Comparison of ENCODE assay signal across 8 cellular contexts in the genomic region with DNA sequence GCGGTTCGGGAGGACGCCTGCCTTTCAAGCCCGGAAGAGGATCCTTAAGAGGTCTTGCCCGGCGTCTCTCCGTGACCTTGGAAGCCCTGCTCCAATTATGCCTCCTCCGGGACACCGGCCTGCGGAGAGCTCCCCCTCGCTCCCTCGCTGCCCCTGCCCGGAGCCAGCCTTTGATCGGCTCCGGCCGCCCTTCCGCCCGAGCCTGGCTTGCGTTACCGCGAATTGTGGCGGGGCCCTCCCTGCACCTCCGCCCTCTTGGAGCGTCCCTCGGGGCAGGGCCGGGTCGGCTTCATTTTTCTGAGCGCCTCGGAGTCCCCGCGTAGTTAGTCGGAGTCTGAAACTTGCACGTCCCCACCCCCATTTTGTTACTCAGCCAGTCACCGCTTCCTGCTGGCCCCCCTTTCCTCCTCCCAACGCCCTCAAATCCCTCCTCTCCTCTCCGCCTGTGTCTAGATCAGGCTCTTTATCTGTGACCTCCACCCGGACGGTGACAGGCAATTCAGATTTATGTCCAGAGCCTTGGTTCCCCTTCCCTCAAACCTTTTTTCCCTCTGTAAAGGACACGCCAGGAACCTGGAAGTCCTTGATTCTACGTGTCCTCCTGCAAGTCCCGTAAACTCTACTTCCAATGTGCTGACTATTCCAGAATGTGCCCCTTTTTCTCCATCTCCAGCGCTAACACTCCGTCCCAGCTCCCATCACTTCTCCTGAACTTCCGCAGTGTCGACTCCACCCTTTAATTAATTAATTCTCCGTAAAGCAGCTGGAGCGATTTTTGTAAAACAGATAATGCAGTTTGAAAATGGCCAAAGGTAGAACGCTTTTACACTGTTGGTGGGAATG. TPM values are rescaled to one million over a fixed set of nuclear protein-coding genes. Genes with fewer than 3 reads are reported as not detected.
DNase-seq lines count a peak whose midpoint lies in the region; ATAC-seq and TF ChIP-seq lines count a peak whose summit lies in the region.

No MANE protein-coding gene starts in this region.

- H3K4me3 Mint-ChIP-seq in CD4-positive, CD25-positive, alpha-beta regulatory T cell: peak overlapping the region; percentile 90 to 97 (median 96)

- peak in 1 of 6 experiments; percentile 26 for TF ChIP-seq CTCF in Peyer's patch (IDR thresholded peaks at IDR 0.05)
- no peak for TF ChIP-seq CTCF in foreskin fibroblast (IDR thresholded peaks at IDR 0.05; ENCODE audit: low read depth, low read length)
- no peak for TF ChIP-seq CTCF in suprapubic skin (IDR thresholded peaks at IDR 0.05)

- peak overlapping the region; percentile 98 for H3K27ac ChIP-seq in CD4-positive, CD25-positive, alpha-beta regulatory T cell (ENCODE audit: insufficient read depth, low read length, poor library complexity, severe bottlenecking)
- H3K27ac ChIP-seq in Peyer's patch (peak overlapping the region; percentile 97 to 99 (median 98)), suprapubic skin (peak overlapping the region; percentile 95)

- WGBS in suprapubic skin: 1% methylated on average over 48 of the region's 48 CpGs

- peak overlapping the region; percentile 87 for H3K4me3 ChIP-seq in CD4-positive, CD25-positive, alpha-beta regulatory T cell (ENCODE audit: low read depth, low read length)
- H3K4me3 ChIP-seq in Peyer's patch (peak overlapping the region; percentile 80 to 94 (median 83)), foreskin fibroblast (ENCODE audit: low read depth in 1 of 2, low read length in 2 of 2) (peak overlapping the region; percentile 81 to 84), suprapubic skin (peak overlapping the region; percentile 70)

- H3K9me3 ChIP-seq in CD4-positive, CD25-positive, alpha-beta regulatory T cell (ENCODE audit: control insufficient read depth in 2 of 2, low read length in 2 of 2): no peaks in the 10 kb centered on the region
- H3K9me3 ChIP-seq in Peyer's patch: no peaks in the 10 kb centered on the region
- H3K9me3 ChIP-seq in suprapubic skin: no peaks in the 10 kb centered on the region

- H3K36me3 Mint-ChIP-seq in CD4-positive, CD25-positive, alpha-beta regulatory T cell: no peaks in the 10 kb centered on the region

- H3K27me3 Mint-ChIP-seq in CD4-positive, CD25-positive, alpha-beta regulatory T cell: peaks cover 5% of the 10 kb centered on the region

- no peaks in the 10 kb centered on the region for H3K27me3 ChIP-seq in CD4-positive, CD25-positive, alpha-beta regulatory T cell (ENCODE audit: control insufficient read depth, insufficient read depth, low read length)
- H3K27me3 ChIP-seq in Peyer's patch (no peaks in the 10 kb centered on the region), suprapubic skin (no peaks in the 10 kb centered on the region)

- H3K4me1 ChIP-seq in CD4-positive, CD25-positive, alpha-beta regulatory T cell (ENCODE audit: control insufficient read depth, insufficient read depth, low read length, poor library complexity, severe bottlenecking): peaks cover 10% of the 10 kb centered on the region
- H3K4me1 ChIP-seq in Peyer's patch (peaks cover 0 to 7% (median 5%) of the 10 kb centered on the region in 4 donors), suprapubic skin (peaks cover 18% of the 10 kb centered on the region)

- H3K9me3 Mint-ChIP-seq in CD4-positive, CD25-positive, alpha-beta regulatory T cell: no peaks in the 10 kb centered on the region

- H3K27ac Mint-ChIP-seq in CD4-positive, CD25-positive, alpha-beta regulatory T cell: peak overlapping the region; percentile 96 to 99 (median 99)

- no peak for TF ChIP-seq EP300 in suprapubic skin (IDR thresholded peaks at IDR 0.05)

- H3K36me3 ChIP-seq in CD4-positive, CD25-positive, alpha-beta regulatory T cell (ENCODE audit: control insufficient read depth, insufficient read depth, low read length): no peaks in the 10 kb centered on the region
- peaks cover 0 to 6% (median 0%) of the 10 kb centered on the region in 3 donors for H3K36me3 ChIP-seq in Peyer's patch
- peaks cover 5% of the 10 kb centered on the region for H3K36me3 ChIP-seq in suprapubic skin

- DNase-seq in CD4-positive, CD25-positive, alpha-beta regulatory T cell: peak; percentile 70 to 91 (median 85)
- DNase-seq in Peyer's patch: peak in 2 of 3 donors; percentile 71 to 86
- DNase-seq in activated effector memory CD4-positive, alpha-beta T cell treated with Interleukin-2 at 50 U/mL for 16 hours: peak; percentile 72
- DNase-seq in foreskin fibroblast: peak; percentile 75 to 91
- DNase-seq in nucleus accumbens (lab: John Stamatoyannopoulos, UW): peak in 32 of 56 donors; percentile 30 to 80 (median 66)
- peak; percentile 93 to 95 for DNase-seq in suprapubic skin (ENCODE audit: low spot score in 2 of 2)

- peak in 1 of 2 donors; percentile 48 for TF ChIP-seq POLR2A in Peyer's patch (IDR thresholded peaks at IDR 0.05)
- no peak for TF ChIP-seq POLR2A in suprapubic skin (IDR thresholded peaks at IDR 0.05)

- H3K4me1 Mint-ChIP-seq in CD4-positive, CD25-positive, alpha-beta regulatory T cell: peaks cover 0 to 30% (median 11%) of the 10 kb centered on the region in 4 donors

- ATAC-seq in CD4-positive, CD25-positive, alpha-beta regulatory T cell (ENCODE audit: low read depth in 2 of 2): peak; percentile 62 to 70
- ATAC-seq in GM19372 (IDR thresholded peaks at IDR 0.05; ENCODE audit: low read depth, unreplicated experiment) (peak; percentile 27), HG03558 (IDR thresholded peaks at IDR 0.05; ENCODE audit: extremely low read depth, unreplicated experiment) (peak; percentile 16)

RNA-seq across cellular contexts. Expression of gene RABEP2, which starts 0.6 kb away (rescaled TPM):
- 28.2 TPM for total RNA-seq in CD4-positive, CD25-positive, alpha-beta regulatory T cell
- polyA plus RNA-seq in CD4-positive, CD25-positive, alpha-beta regulatory T cell: 1 to 10 TPM; 2.9 to 3.9 (median 3.4) TPM
- total RNA-seq in Peyer's patch (100 to 1,000 TPM in 3 of 4 donors, 10 to 100 TPM in 1; 70.6 to 394 (median 120) TPM), suprapubic skin (100 to 1,000 TPM in 1 of 4 donors, 10 to 100 TPM in 3; 66.7 to 108 (median 81.5) TPM)

RNA-seq across cellular contexts. Expression of gene CD19, which starts 6.2 kb away (rescaled TPM):
- 0.52 TPM for total RNA-seq in CD4-positive, CD25-positive, alpha-beta regulatory T cell
- 1 to 10 TPM in 1 of 4 donors, not detected in 3; 2.8 TPM for polyA plus RNA-seq in CD4-positive, CD25-positive, alpha-beta regulatory T cell
- total RNA-seq in Peyer's patch: 10 to 100 TPM in 1 of 4 donors, 1 to 10 TPM in 1, not detected in 2; 6.3 to 85.8 TPM
- 1 to 10 TPM in 1 of 4 donors, under 1 TPM in 1, not detected in 2; 0.47 to 2.0 TPM for total RNA-seq in suprapubic skin

RNA-seq across cellular contexts. Expression of gene NFATC2IP, which starts 25.1 kb away (rescaled TPM):
- 96.2 TPM for total RNA-seq in CD4-positive, CD25-positive, alpha-beta regulatory T cell
- polyA plus RNA-seq in CD4-positive, CD25-positive, alpha-beta regulatory T cell: 10 to 100 TPM; 22.9 to 30.3 (median 24.9) TPM
- total RNA-seq in Peyer's patch (10 to 100 TPM; 53.8 to 86.5 (median 79.6) TPM), suprapubic skin (10 to 100 TPM; 26.4 to 65.3 (median 35.1) TPM)

RNA-seq across cellular contexts. Expression of gene ATP2A1, which starts 47.3 kb away (rescaled TPM):
- 1.4 TPM for total RNA-seq in CD4-positive, CD25-positive, alpha-beta regulatory T cell
- polyA plus RNA-seq in CD4-positive, CD25-positive, alpha-beta regulatory T cell: not detected
- 100 to 1,000 TPM in 1 of 4 donors, 1 to 10 TPM in 1, under 1 TPM in 1, not detected in 1; 0.35 to 142 (median 2.0) TPM for total RNA-seq in Peyer's patch
- total RNA-seq in suprapubic skin: under 1 TPM in 2 of 4 donors, not detected in 2; 0.34 to 0.72 TPM

RNA-seq across cellular contexts. Expression of gene SPNS1, which starts 49.0 kb away (rescaled TPM):
- total RNA-seq in CD4-positive, CD25-positive, alpha-beta regulatory T cell: 24.5 TPM
- 10 to 100 TPM; 22.3 to 32.9 (median 25.2) TPM for polyA plus RNA-seq in CD4-positive, CD25-positive, alpha-beta regulatory T cell
- total RNA-seq in Peyer's patch: 10 to 100 TPM; 30.5 to 49.7 (median 36.3) TPM
- 10 to 100 TPM; 26.0 to 42.8 (median 32.7) TPM for total RNA-seq in suprapubic skin

Comparison
In these comparisons a context has a peak if more than half of its experiments do, and no peak if none do; other contexts are left out.
1. Peak in every context shown above with its lines: DNase-seq, ATAC-seq, H3K4me3 ChIP-seq and H3K27ac ChIP-seq.
2. ATAC-seq: peak in every context shown above with its lines; median percentile 66 in CD4-positive, CD25-positive, alpha-beta regulatory T cell; 27 in GM19372; 16 in HG03558.